In the genomic region with DNA sequence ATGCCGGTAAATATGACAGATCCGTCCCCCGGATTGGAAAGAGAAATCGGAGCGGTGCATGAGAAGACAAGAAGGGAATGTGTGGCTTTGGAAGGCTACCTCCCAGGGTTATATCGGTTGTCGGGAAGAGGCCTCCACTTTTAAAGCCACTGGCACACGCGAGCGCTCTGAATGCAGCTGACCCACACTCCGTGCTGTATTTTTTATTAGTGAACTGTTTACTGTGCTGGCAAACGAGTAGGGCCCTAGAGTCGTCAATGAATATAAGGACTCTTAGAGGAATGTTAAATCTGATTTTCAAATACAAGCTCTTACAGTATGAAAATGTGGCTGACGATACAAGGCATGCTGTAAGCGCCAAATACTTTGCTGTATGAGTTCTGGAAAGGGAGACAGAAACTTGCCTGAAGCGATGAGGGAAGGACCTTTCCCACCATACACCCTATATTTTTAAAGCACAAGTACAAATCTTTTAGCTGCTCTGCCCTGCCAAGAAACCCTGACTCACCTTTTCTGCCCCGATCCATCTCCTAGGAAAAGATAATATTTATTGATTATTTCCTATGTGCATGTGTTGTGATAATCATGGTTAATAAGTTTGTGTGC, we compare ENCODE assay signal across 1 cellular context.
A peak's percentile ranks its signal among the peaks of the same experiment; 100 is the strongest.
TF ChIP-seq lines count a peak whose summit lies in the region.

No MANE protein-coding gene starts in this region.

TF ChIP-seq in HepG2, 621 proteins besides CTCF, POLR2A, EP300 and RAD21:
- 0 out of 2 replicates have a peak, but pooled peaks have one; percentile 10 for TF ChIP-seq ZFP41 (CRISPR knock-in tag; IDR thresholded peaks at IDR 0.05; ENCODE audit: borderline replicate concordance)
- TF ChIP-seq KLF16 (CRISPR knock-in tag; IDR thresholded peaks at IDR 0.05), result 0 out of 4 replicates have a peak, but pooled peaks of 1 of the 2 experiments have one; percentile 20
- TF ChIP-seq GTF2F1 (IDR thresholded peaks at IDR 0.05; ENCODE audit: low read length), result no peak
- peak; percentile 54; the same call in 1 of the 2 replicates for TF ChIP-seq ZFX (CRISPR knock-in tag; IDR thresholded peaks at IDR 0.05; ENCODE audit: low read depth)
- TF ChIP-seq NAIF1 (CRISPR knock-in tag; IDR thresholded peaks at IDR 0.05; ENCODE audit: borderline replicate concordance), result 0 out of 2 replicates have a peak, but pooled peaks have one; percentile 5
- no peak for TF ChIP-seq RFX5 (IDR thresholded peaks at IDR 0.05; ENCODE audit: low read depth, low read length)
- TF ChIP-seq KMT2B (CRISPR knock-in tag; IDR thresholded peaks at IDR 0.05), result peak; percentile 56; the same call in 1 of the 2 replicates
- 0 out of 2 replicates have a peak, but pooled peaks have one; percentile 6 for TF ChIP-seq SALL2 (CRISPR knock-in tag; IDR thresholded peaks at IDR 0.05)
- TF ChIP-seq, protein P1, sequence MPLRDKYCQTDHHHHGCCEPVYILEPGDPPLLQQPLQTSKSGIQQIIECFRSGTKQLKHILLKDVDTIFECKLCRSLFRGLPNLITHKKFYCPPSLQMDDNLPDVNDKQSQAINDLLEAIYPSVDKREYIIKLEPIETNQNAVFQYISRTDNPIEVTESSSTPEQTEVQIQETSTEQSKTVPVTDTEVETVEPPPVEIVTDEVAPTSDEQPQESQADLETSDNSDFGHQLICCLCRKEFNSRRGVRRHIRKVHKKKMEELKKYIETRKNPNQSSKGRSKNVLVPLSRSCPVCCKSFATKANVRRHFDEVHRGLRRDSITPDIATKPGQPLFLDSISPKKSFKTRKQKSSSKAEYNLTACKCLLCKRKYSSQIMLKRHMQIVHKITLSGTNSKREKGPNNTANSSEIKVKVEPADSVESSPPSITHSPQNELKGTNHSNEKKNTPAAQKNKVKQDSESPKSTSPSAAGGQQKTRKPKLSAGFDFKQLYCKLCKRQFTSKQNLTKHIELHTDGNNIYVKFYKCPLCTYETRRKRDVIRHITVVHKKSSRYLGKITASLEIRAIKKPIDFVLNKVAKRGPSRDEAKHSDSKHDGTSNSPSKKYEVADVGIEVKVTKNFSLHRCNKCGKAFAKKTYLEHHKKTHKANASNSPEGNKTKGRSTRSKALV (CRISPR knock-in tag; IDR thresholded peaks at IDR 0.05), result no peak
- TF ChIP-seq, protein P2, sequence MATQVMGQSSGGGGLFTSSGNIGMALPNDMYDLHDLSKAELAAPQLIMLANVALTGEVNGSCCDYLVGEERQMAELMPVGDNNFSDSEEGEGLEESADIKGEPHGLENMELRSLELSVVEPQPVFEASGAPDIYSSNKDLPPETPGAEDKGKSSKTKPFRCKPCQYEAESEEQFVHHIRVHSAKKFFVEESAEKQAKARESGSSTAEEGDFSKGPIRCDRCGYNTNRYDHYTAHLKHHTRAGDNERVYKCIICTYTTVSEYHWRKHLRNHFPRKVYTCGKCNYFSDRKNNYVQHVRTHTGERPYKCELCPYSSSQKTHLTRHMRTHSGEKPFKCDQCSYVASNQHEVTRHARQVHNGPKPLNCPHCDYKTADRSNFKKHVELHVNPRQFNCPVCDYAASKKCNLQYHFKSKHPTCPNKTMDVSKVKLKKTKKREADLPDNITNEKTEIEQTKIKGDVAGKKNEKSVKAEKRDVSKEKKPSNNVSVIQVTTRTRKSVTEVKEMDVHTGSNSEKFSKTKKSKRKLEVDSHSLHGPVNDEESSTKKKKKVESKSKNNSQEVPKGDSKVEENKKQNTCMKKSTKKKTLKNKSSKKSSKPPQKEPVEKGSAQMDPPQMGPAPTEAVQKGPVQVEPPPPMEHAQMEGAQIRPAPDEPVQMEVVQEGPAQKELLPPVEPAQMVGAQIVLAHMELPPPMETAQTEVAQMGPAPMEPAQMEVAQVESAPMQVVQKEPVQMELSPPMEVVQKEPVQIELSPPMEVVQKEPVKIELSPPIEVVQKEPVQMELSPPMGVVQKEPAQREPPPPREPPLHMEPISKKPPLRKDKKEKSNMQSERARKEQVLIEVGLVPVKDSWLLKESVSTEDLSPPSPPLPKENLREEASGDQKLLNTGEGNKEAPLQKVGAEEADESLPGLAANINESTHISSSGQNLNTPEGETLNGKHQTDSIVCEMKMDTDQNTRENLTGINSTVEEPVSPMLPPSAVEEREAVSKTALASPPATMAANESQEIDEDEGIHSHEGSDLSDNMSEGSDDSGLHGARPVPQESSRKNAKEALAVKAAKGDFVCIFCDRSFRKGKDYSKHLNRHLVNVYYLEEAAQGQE (IDR thresholded peaks at IDR 0.05; ENCODE audit: borderline replicate concordance in 1 of 2, low read depth in 1 of 2, low read length in 2 of 2), result no peak
- no peak for TF ChIP-seq SMC3 (IDR thresholded peaks at IDR 0.05; ENCODE audit: low read length)
- TF ChIP-seq, protein P3, sequence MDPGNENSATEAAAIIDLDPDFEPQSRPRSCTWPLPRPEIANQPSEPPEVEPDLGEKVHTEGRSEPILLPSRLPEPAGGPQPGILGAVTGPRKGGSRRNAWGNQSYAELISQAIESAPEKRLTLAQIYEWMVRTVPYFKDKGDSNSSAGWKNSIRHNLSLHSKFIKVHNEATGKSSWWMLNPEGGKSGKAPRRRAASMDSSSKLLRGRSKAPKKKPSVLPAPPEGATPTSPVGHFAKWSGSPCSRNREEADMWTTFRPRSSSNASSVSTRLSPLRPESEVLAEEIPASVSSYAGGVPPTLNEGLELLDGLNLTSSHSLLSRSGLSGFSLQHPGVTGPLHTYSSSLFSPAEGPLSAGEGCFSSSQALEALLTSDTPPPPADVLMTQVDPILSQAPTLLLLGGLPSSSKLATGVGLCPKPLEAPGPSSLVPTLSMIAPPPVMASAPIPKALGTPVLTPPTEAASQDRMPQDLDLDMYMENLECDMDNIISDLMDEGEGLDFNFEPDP (CRISPR knock-in tag; conservative IDR thresholded peaks at IDR 0.05), result no peak
- TF ChIP-seq ZSCAN21 (CRISPR knock-in tag; IDR thresholded peaks at IDR 0.05; ENCODE audit: borderline replicate concordance), result no peak
- TF ChIP-seq, protein P4, sequence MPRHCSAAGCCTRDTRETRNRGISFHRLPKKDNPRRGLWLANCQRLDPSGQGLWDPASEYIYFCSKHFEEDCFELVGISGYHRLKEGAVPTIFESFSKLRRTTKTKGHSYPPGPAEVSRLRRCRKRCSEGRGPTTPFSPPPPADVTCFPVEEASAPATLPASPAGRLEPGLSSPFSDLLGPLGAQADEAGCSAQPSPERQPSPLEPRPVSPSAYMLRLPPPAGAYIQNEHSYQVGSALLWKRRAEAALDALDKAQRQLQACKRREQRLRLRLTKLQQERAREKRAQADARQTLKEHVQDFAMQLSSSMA (CRISPR knock-in tag; IDR thresholded peaks at IDR 0.05), result no peak
- TF ChIP-seq, protein P5, sequence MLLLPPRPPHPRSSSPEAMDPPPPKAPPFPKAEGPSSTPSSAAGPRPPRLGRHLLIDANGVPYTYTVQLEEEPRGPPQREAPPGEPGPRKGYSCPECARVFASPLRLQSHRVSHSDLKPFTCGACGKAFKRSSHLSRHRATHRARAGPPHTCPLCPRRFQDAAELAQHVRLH (CRISPR knock-in tag; IDR thresholded peaks at IDR 0.05; ENCODE audit: borderline replicate concordance, low read depth), result no peak
- 0 out of 2 replicates have a peak, but pooled peaks have one; percentile 32 for TF ChIP-seq KLF12 (CRISPR knock-in tag; IDR thresholded peaks at IDR 0.05; ENCODE audit: borderline replicate concordance)
- peak; percentile 33 for TF ChIP-seq ASH2L (IDR thresholded peaks at IDR 0.05; ENCODE audit: insufficient read length, low read depth, low read length)
- 0 out of 2 replicates have a peak, but pooled peaks have one; percentile 1 for TF ChIP-seq YEATS2 (CRISPR knock-in tag; IDR thresholded peaks at IDR 0.05; ENCODE audit: borderline replicate concordance)
- 0 out of 2 replicates have a peak, but pooled peaks have one; percentile 20 for TF ChIP-seq MEIS1 (CRISPR knock-in tag; IDR thresholded peaks at IDR 0.05; ENCODE audit: borderline replicate concordance)
- TF ChIP-seq, protein P6, sequence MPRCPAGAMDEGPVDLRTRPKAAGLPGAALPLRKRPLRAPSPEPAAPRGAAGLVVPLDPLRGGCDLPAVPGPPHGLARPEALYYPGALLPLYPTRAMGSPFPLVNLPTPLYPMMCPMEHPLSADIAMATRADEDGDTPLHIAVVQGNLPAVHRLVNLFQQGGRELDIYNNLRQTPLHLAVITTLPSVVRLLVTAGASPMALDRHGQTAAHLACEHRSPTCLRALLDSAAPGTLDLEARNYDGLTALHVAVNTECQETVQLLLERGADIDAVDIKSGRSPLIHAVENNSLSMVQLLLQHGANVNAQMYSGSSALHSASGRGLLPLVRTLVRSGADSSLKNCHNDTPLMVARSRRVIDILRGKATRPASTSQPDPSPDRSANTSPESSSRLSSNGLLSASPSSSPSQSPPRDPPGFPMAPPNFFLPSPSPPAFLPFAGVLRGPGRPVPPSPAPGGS (CRISPR knock-in tag; IDR thresholded peaks at IDR 0.05), result no peak
- TF ChIP-seq, protein P7, sequence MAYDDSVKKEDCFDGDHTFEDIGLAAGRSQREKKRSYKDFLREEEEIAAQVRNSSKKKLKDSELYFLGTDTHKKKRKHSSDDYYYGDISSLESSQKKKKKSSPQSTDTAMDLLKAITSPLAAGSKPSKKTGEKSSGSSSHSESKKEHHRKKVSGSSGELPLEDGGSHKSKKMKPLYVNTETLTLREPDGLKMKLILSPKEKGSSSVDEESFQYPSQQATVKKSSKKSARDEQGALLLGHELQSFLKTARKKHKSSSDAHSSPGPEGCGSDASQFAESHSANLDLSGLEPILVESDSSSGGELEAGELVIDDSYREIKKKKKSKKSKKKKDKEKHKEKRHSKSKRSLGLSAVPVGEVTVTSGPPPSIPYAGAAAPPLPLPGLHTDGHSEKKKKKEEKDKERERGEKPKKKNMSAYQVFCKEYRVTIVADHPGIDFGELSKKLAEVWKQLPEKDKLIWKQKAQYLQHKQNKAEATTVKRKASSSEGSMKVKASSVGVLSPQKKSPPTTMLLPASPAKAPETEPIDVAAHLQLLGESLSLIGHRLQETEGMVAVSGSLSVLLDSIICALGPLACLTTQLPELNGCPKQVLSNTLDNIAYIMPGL (CRISPR knock-in tag; IDR thresholded peaks at IDR 0.05; ENCODE audit: borderline replicate concordance in 1 of 2, low read depth in 1 of 2), result peak in 1 of 2 experiments; percentile 19; a peak in 1 of 4 replicates
- no peak for TF ChIP-seq NFIC (IDR thresholded peaks at IDR 0.05; ENCODE audit: low read length)
- TF ChIP-seq, protein P8, sequence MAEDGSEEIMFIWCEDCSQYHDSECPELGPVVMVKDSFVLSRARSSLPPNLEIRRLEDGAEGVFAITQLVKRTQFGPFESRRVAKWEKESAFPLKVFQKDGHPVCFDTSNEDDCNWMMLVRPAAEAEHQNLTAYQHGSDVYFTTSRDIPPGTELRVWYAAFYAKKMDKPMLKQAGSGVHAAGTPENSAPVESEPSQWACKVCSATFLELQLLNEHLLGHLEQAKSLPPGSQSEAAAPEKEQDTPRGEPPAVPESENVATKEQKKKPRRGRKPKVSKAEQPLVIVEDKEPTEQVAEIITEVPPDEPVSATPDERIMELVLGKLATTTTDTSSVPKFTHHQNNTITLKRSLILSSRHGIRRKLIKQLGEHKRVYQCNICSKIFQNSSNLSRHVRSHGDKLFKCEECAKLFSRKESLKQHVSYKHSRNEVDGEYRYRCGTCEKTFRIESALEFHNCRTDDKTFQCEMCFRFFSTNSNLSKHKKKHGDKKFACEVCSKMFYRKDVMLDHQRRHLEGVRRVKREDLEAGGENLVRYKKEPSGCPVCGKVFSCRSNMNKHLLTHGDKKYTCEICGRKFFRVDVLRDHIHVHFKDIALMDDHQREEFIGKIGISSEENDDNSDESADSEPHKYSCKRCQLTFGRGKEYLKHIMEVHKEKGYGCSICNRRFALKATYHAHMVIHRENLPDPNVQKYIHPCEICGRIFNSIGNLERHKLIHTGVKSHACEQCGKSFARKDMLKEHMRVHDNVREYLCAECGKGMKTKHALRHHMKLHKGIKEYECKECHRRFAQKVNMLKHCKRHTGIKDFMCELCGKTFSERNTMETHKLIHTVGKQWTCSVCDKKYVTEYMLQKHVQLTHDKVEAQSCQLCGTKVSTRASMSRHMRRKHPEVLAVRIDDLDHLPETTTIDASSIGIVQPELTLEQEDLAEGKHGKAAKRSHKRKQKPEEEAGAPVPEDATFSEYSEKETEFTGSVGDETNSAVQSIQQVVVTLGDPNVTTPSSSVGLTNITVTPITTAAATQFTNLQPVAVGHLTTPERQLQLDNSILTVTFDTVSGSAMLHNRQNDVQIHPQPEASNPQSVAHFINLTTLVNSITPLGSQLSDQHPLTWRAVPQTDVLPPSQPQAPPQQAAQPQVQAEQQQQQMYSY (CRISPR knock-in tag; IDR thresholded peaks at IDR 0.05), result 0 out of 2 replicates have a peak, but pooled peaks have one; percentile 9
- TF ChIP-seq BRCA1 (CRISPR knock-in tag; IDR thresholded peaks at IDR 0.05), result 0 out of 2 replicates have a peak, but pooled peaks have one; percentile 16
- no peak for TF ChIP-seq TP53 (CRISPR knock-in tag; conservative IDR thresholded peaks at IDR 0.05)
- peak; percentile 5; the same call in 1 of the 2 replicates for TF ChIP-seq MXD4 (CRISPR knock-in tag; IDR thresholded peaks at IDR 0.05)
- no peak for TF ChIP-seq ZNF337 (CRISPR knock-in tag; IDR thresholded peaks at IDR 0.05; ENCODE audit: borderline replicate concordance, low read depth)
- TF ChIP-seq SAP130 (CRISPR knock-in tag; IDR thresholded peaks at IDR 0.05; ENCODE audit: low read depth), result 0 out of 2 replicates have a peak, but pooled peaks have one; percentile 21
- no peak for TF ChIP-seq CREB1 (IDR thresholded peaks at IDR 0.05)
- TF ChIP-seq CREB1 (CRISPR knock-in tag; IDR thresholded peaks at IDR 0.05), result no peak
- no peak for TF ChIP-seq HNRNPK (IDR thresholded peaks at IDR 0.05; ENCODE audit: low read depth, low read length, poor library complexity, severe bottlenecking)
- TF ChIP-seq, protein P9, sequence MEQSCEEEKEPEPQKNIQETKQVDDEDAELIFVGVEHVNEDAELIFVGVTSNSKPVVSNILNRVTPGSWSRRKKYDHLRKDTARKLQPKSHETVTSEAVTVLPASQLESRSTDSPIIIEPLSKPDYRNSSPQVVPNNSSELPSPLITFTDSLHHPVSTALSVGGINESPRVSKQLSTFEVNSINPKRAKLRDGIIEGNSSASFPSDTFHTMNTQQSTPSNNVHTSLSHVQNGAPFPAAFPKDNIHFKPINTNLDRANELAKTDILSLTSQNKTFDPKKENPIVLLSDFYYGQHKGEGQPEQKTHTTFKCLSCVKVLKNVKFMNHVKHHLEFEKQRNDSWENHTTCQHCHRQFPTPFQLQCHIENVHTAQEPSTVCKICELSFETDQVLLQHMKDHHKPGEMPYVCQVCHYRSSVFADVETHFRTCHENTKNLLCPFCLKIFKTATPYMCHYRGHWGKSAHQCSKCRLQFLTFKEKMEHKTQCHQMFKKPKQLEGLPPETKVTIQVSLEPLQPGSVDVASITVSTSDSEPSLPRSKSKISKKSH (CRISPR knock-in tag; IDR thresholded peaks at IDR 0.05; ENCODE audit: borderline replicate concordance), result no peak
- TF ChIP-seq ZNF44 (CRISPR knock-in tag; IDR thresholded peaks at IDR 0.05), result no peak
- no peak for TF ChIP-seq ZNF792 (CRISPR knock-in tag; IDR thresholded peaks at IDR 0.05)
- 0 out of 2 replicates have a peak, but pooled peaks have one; percentile 6 for TF ChIP-seq THAP11 (CRISPR knock-in tag; IDR thresholded peaks at IDR 0.05)
- no peak for TF ChIP-seq ZNF124 (CRISPR knock-in tag; IDR thresholded peaks at IDR 0.05)
- peak; percentile 1; the same call in 1 of the 2 replicates for TF ChIP-seq IRF2 (CRISPR knock-in tag; IDR thresholded peaks at IDR 0.05)
- 0 out of 2 replicates have a peak, but pooled peaks have one; percentile 2 for TF ChIP-seq KLF6 (CRISPR knock-in tag; IDR thresholded peaks at IDR 0.05)
- TF ChIP-seq HDAC1 (CRISPR knock-in tag; IDR thresholded peaks at IDR 0.05), result 0 out of 2 replicates have a peak, but pooled peaks have one; percentile 3
- TF ChIP-seq ZNF501 (CRISPR knock-in tag; IDR thresholded peaks at IDR 0.05), result 0 out of 2 replicates have a peak, but pooled peaks have one; percentile 44
- TF ChIP-seq KMT2A (CRISPR knock-in tag; IDR thresholded peaks at IDR 0.05), result 0 out of 2 replicates have a peak, but pooled peaks have one; percentile 10
- no peak for TF ChIP-seq AGO2 (optimal IDR thresholded peaks at IDR 0.05; ENCODE audit: low read depth, low read length)
